In genomic region chr14:95460647-95461478, GRCh38 we compare ENCODE assay signal across 8 cellular contexts. TPM values are rescaled to one million over a fixed set of nuclear protein-coding genes. Genes with fewer than 3 reads are reported as not detected.
A peak's percentile ranks its signal among the peaks of the same experiment; 100 is the strongest.
DNase-seq lines count a peak whose midpoint lies in the region; ATAC-seq and TF ChIP-seq lines count a peak whose summit lies in the region.

No MANE protein-coding gene starts in this region.

- H3K4me3 ChIP-seq in CD4-positive, alpha-beta memory T cell (ENCODE audit: low read length in 2 of 2) = no peak overlapping the region
- no peak overlapping the region for H3K4me3 ChIP-seq in MG63
- H3K4me3 ChIP-seq in astrocyte of the cerebellum (ENCODE audit: low read depth, low read length) = no peak overlapping the region
- H3K4me3 ChIP-seq in lung = no peak overlapping the region

- peaks cover 42 to 71% (median 59%) of the 10 kb centered on the region in 4 donors for H3K4me1 Mint-ChIP-seq in CD4-positive, alpha-beta memory T cell

- H3K9me3 Mint-ChIP-seq in CD4-positive, alpha-beta memory T cell = no peaks in the 10 kb centered on the region

- peaks cover 66% of the 10 kb centered on the region for H3K4me1 ChIP-seq in CD4-positive, alpha-beta memory T cell (ENCODE audit: insufficient read depth, low read length)
- peaks cover 0 to 16% of the 10 kb centered on the region in 2 donors for H3K4me1 ChIP-seq in lung (ENCODE audit: control insufficient read depth in 2 of 2, insufficient read depth in 2 of 2, low read length in 2 of 2)

- in situ Hi-C loops in astrocyte of the cerebellum (cut with HindIII; ENCODE audit: low sequenced_read_pairs) = loop anchor here (5.0 kb wide), 1 partner anchor 71 kb away; no protein-coding TSS in a partner anchor

- no peak for TF ChIP-seq CTCF in astrocyte of the cerebellum (IDR thresholded peaks at IDR 0.05; ENCODE audit: low read depth, low read length, missing control alignments)
- TF ChIP-seq CTCF in lung (IDR thresholded peaks at IDR 0.05; ENCODE audit: control extremely low read depth, extremely low read depth) = no peak

- H3K36me3 Mint-ChIP-seq in CD4-positive, alpha-beta memory T cell = peaks cover 41 to 46% of the 10 kb centered on the region in 2 donors

- peak overlapping the region; percentile 53 for H3K27ac ChIP-seq in CD4-positive, alpha-beta memory T cell (ENCODE audit: low read depth, low read length)
- H3K27ac ChIP-seq in lung (ENCODE audit: low read depth in 1 of 2, low read length in 1 of 2) = no peak overlapping the region

- POLR2A ChIA-PET in CD4-positive, alpha-beta memory T cell (lab: Charles Lee; ENCODE audit: partially characterized antibody) = interaction anchor here (3.5 to 9.9 kb wide), 4 partner anchors 17 to 73 kb away, joined by 23 to 185 read pairs (median 50); partner anchors contain the start of genes GLRX5 and SYNE3
- POLR2A ChIA-PET in HEK293T (lab: Yijun Ruan, JAX) = no interaction called here

- no peaks in the 10 kb centered on the region for H3K27me3 ChIP-seq in CD4-positive, alpha-beta memory T cell (ENCODE audit: insufficient read depth, low read length)
- H3K27me3 ChIP-seq in MG63 (no peaks in the 10 kb centered on the region), lung (ENCODE audit: control insufficient read depth, insufficient read depth) (no peaks in the 10 kb centered on the region)

- DNase-seq in CD4-positive, alpha-beta memory T cell = no peak
- peak; percentile 84 for DNase-seq in MG63
- DNase-seq in astrocyte of the cerebellum (ENCODE audit: low read depth) = peak; percentile 35
- DNase-seq in lung (ENCODE audit: low spot score) = no peak
- DNase-seq in SIG-M5 (lab: John Stamatoyannopoulos, UW) = no peak
- DNase-seq in HEK293T (ENCODE audit: extremely low spot score) = no peak

- H3K4me3 Mint-ChIP-seq in CD4-positive, alpha-beta memory T cell = no peak overlapping the region

- no peaks in the 10 kb centered on the region for H3K27me3 Mint-ChIP-seq in CD4-positive, alpha-beta memory T cell

- peaks cover 22% of the 10 kb centered on the region for H3K36me3 ChIP-seq in CD4-positive, alpha-beta memory T cell (ENCODE audit: insufficient read depth, low read length)
- H3K36me3 ChIP-seq in MG63 (no peaks in the 10 kb centered on the region), lung (ENCODE audit: control insufficient read depth in 2 of 2, insufficient read depth in 2 of 2, low read length in 2 of 2) (peaks cover 0 to 10% of the 10 kb centered on the region in 2 donors)

- peak overlapping the region; percentile 96 to 98 (median 97) for H3K27ac Mint-ChIP-seq in CD4-positive, alpha-beta memory T cell

- 64 to 71% methylated on average over 29 of the region's 29 CpGs for WGBS in lung, 2 donors

- H3K9me3 ChIP-seq in CD4-positive, alpha-beta memory T cell (ENCODE audit: control insufficient read depth in 1 of 2, low read length in 2 of 2) = no peaks in the 10 kb centered on the region
- H3K9me3 ChIP-seq in MG63 (no peaks in the 10 kb centered on the region), lung (ENCODE audit: control insufficient read depth in 2 of 2, insufficient read depth in 1 of 2, low read length in 1 of 2) (no peaks in the 10 kb centered on the region)

- CTCF ChIA-PET in CD4-positive, alpha-beta memory T cell (lab: Charles Lee; ENCODE audit: partially characterized antibody) = interaction anchor here (6.3 to 28.9 kb wide), 4 partner anchors 10 to 69 kb away, joined by 41 to 845 read pairs (median 86); partner anchors contain the start of genes GLRX5 and SYNE3
- CTCF ChIA-PET in HEK293T (lab: Yijun Ruan, JAX) = interaction anchor here (1.1 to 2.7 kb wide), 2 partner anchors 8 to 13 kb away, joined by 3 to 9 read pairs; no protein-coding TSS in a partner anchor

- intact Hi-C loops in CD4-positive, alpha-beta memory T cell (cut with micrococcal nuclease) = no loop called here

- peak; percentile 20 for ATAC-seq in lung (ENCODE audit: insufficient read depth, low FRiP score)
- ATAC-seq in HG02798 (IDR thresholded peaks at IDR 0.05; ENCODE audit: poor library complexity, unreplicated experiment) = no peak
- no peak for ATAC-seq in GM19467 (IDR thresholded peaks at IDR 0.05; ENCODE audit: unreplicated experiment)

TF ChIP-seq in HEK293T, 16 proteins besides CTCF, POLR2A, EP300 and RAD21:
- no peak for TF ChIP-seq ZNF384 (IDR thresholded peaks at IDR 0.05)
- no peak for TF ChIP-seq SUZ12 (IDR thresholded peaks at IDR 0.05)
- no peak for TF ChIP-seq BHLHE40 (IDR thresholded peaks at IDR 0.05; ENCODE audit: borderline replicate concordance)
- TF ChIP-seq L3MBTL2 (conservative IDR thresholded peaks at IDR 0.05) = no peak
- TF ChIP-seq FOXM1 (IDR thresholded peaks at IDR 0.05; ENCODE audit: borderline replicate concordance) = no peak
- TF ChIP-seq FOXK2 (IDR thresholded peaks at IDR 0.05) = no peak
- TF ChIP-seq ELF4 (IDR thresholded peaks at IDR 0.05) = no peak
- no peak for TF ChIP-seq HDGF (IDR thresholded peaks at IDR 0.05; ENCODE audit: borderline replicate concordance)
- TF ChIP-seq LEF1 (IDR thresholded peaks at IDR 0.05; ENCODE audit: borderline replicate concordance) = no peak
- no peak for TF ChIP-seq ARNT (IDR thresholded peaks at IDR 0.05)
- TF ChIP-seq CTBP1 (IDR thresholded peaks at IDR 0.05; ENCODE audit: borderline replicate concordance) = no peak
- TF ChIP-seq FOXA1 (IDR thresholded peaks at IDR 0.05) = no peak

RNA-seq across cellular contexts. Expression of gene SYNE3, which starts 55.6 kb away (rescaled TPM):
- total RNA-seq in CD4-positive, alpha-beta memory T cell = 10 to 100 TPM; 47.7 to 52.2 TPM
- polyA plus RNA-seq in CD4-positive, alpha-beta memory T cell = 1 to 10 TPM; 4.3 to 9.0 TPM
- total RNA-seq in MG63 (2014; rRNA removed; shearing (Covaris generic); ENCODE audit: low replicate concordance) = 2.8 TPM in 2 replicates
- total RNA-seq in lung = 10 to 100 TPM in 1 of 2 donors, 1 to 10 TPM in 1; 8.4 to 30.5 TPM
- polyA plus RNA-seq in lung = 1 to 10 TPM; 2.7 to 3.7 TPM

Comparison
In these comparisons a context has a peak if more than half of its experiments do, and no peak if none do; other contexts are left out.
1. DNase-seq: peak in MG63 (single experiment) and astrocyte of the cerebellum (single experiment); none in CD4-positive, alpha-beta memory T cell (0 of 5), lung (single experiment), SIG-M5 (single experiment) and HEK293T (single experiment).